7 cellular contexts compared by ENCODE assay signal in genomic region chr1:21278898-21279819, GRCh38. TPM values are rescaled to one million over a fixed set of nuclear protein-coding genes. Genes with fewer than 3 reads are reported as not detected.
A peak's percentile ranks its signal among the peaks of the same experiment; 100 is the strongest.
DNase-seq lines count a peak whose midpoint lies in the region; ATAC-seq and TF ChIP-seq lines count a peak whose summit lies in the region.

No MANE protein-coding gene starts in this region.

- intact Hi-C loops in body of pancreas (cut with DNase I): no loop called here
- intact Hi-C loops in stomach (cut with DNase I; ENCODE audit: low total_unique reads): no loop called here

- no peak overlapping the region for H3K4me3 ChIP-seq in body of pancreas
- H3K4me3 ChIP-seq in stomach: peak overlapping the region in 2 of 4 donors; percentile 3 to 25

- H3K36me3 ChIP-seq in body of pancreas (replicated peaks in 1 of 2; ENCODE audit: insufficient read depth in 1 of 2, low read depth in 2 of 2) (no peaks in the 10 kb centered on the region), stomach (peaks cover 0 to 30% (median 24%) of the 10 kb centered on the region in 4 donors)

- H3K4me1 ChIP-seq in body of pancreas (peaks cover 65% of the 10 kb centered on the region), stomach (peaks cover 47 to 66% (median 55%) of the 10 kb centered on the region in 4 donors)

- peak; percentile 17 for ATAC-seq in body of pancreas
- ATAC-seq in GM18907 (IDR thresholded peaks at IDR 0.05; ENCODE audit: unreplicated experiment): no peak

- TF ChIP-seq EP300 in stomach (IDR thresholded peaks at IDR 0.05): no peak

- no peaks in the 10 kb centered on the region for H3K9me3 ChIP-seq in body of pancreas
- H3K9me3 ChIP-seq in stomach: no peaks in the 10 kb centered on the region

- CTCF ChIA-PET in RWPE1 (lab: Yijun Ruan, JAX): interaction anchor here (0.6 to 1.3 kb wide), 3 partner anchors 9 to 312 kb away, joined by 3 to 5 read pairs (median 4); no protein-coding TSS in a partner anchor

- 81 to 83% methylated on average over 15 to 19 of the region's 25 CpGs for WGBS in body of pancreas, 2 donors
- 54 to 84% (median 79%) methylated on average over 17 to 25 of the region's 25 CpGs for WGBS in stomach, 5 donors

- TF ChIP-seq POLR2A in body of pancreas (IDR thresholded peaks at IDR 0.05) (peak in 1 of 3 donors; percentile 5), stomach (IDR thresholded peaks at IDR 0.05) (no peak)

- POLR2A ChIA-PET in RWPE1 (lab: Yijun Ruan, JAX; ENCODE audit: low non-redundant PET): no interaction called here

- H3K27me3 ChIP-seq in body of pancreas: no peaks in the 10 kb centered on the region
- H3K27me3 ChIP-seq in stomach: no peaks in the 10 kb centered on the region

- DNase-seq in RWPE1 (ENCODE audit: low spot score) (no peak), body of pancreas (no peak), lung microvascular endothelial cell (ENCODE audit: low read depth in 2 of 2) (peak; percentile 56 to 84), stomach (no peak), kidney tubule cell (ENCODE audit: low spot score) (no peak), NCI-H69 (lab: John Stamatoyannopoulos, UW) (no peak)

- TF ChIP-seq CTCF in RWPE1 (conservative IDR thresholded peaks at IDR 0.05; ENCODE audit: low read depth) (no peak), body of pancreas (IDR thresholded peaks at IDR 0.05) (no peak), stomach (IDR thresholded peaks at IDR 0.05) (no peak)

- H3K27ac ChIP-seq in RWPE1 (peak overlapping the region; percentile 74), body of pancreas (peak overlapping the region; percentile 15 to 66 (median 34)), stomach (peak overlapping the region; percentile 25 to 88 (median 78))

RNA-seq across cellular contexts. Expression of gene ECE1, which starts 11.1 kb away (rescaled TPM):
- total RNA-seq in body of pancreas: 10 to 100 TPM; 79.1 to 83.3 TPM
- 93.1 and 121 TPM in 2 replicates for total RNA-seq in lung microvascular endothelial cell
- 100 to 1,000 TPM in 2 of 5 donors, 10 to 100 TPM in 3; 40.2 to 574 (median 71.4) TPM for total RNA-seq in stomach
- polyA plus RNA-seq in stomach: 10 to 100 TPM; 17.6 to 30.9 (median 25.4) TPM

Comparison
In these comparisons a context has a peak if more than half of its experiments do, and no peak if none do; other contexts are left out.
1. DNase-seq: peak in lung microvascular endothelial cell (2 of 2); none in RWPE1 (single experiment), body of pancreas (0 of 4), stomach (single experiment), kidney tubule cell (single experiment) and NCI-H69 (single experiment).
2. Peak in every context shown above with its lines, with median percentiles within 50 percentile points of each other: H3K27ac ChIP-seq.